1 cellular context compared by ENCODE assay signal in genomic region chr2:238771193-238771592, GRCh38.
TF ChIP-seq lines count a peak whose summit lies in the region.

No MANE protein-coding gene starts in this region.

TF ChIP-seq in GM23338, 12 proteins besides CTCF, POLR2A, EP300 and RAD21 (continued from another document):
- no peak for TF ChIP-seq ZNF462 (CRISPR knock-in tag; IDR thresholded peaks at IDR 0.05)
- no peak for TF ChIP-seq JUNB (IDR thresholded peaks at IDR 0.05; ENCODE audit: unreplicated experiment)
TF ChIP-seq in GM23338: peak in this region for 0.
